14 cellular contexts compared by ENCODE assay signal in the genomic region with DNA sequence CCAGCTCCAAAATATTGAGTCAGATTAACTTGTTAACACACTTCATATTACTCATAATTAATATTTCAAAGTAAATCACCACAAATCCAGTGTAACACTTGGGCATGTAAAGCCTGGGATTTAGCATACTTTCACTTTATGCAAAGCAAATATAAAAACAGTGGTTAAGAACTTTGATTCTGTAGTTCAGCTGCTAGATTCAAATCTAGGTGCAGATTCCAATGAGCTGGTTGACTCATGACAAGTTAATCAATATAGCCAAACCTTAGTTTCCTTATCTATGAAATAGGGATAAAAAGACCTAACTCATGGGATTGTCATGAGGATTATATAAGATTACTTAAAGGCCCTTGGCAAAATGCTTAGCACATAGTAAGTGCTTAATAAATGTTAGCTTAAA. TPM values are rescaled to one million over a fixed set of nuclear protein-coding genes. Genes with fewer than 3 reads are reported as not detected.
DNase-seq lines count a peak whose midpoint lies in the region; ATAC-seq and TF ChIP-seq lines count a peak whose summit lies in the region.
"Had no signal": no experiment of that assay in that cellular context is flagged by ENCODE, and none has a peak within 500 bp of the region (broad histone marks: within the 10 kb centered on the region; RNA-seq: fewer than 3 reads in every experiment).

No MANE protein-coding gene starts in this region.

- H3K4me1 ChIP-seq in cardiac muscle cell (ENCODE audit: low read depth) (peaks cover 76% of the 10 kb centered on the region), right lobe of liver (peaks cover 0 to 8% (median 0%) of the 10 kb centered on the region in 4 donors), urinary bladder (ENCODE audit: insufficient read depth) (no peaks in the 10 kb centered on the region), spleen (peaks cover 0 to 11% (median 0%) of the 10 kb centered on the region in 6 donors), OCI-LY7 (ENCODE audit: insufficient read depth, low read length, poor library complexity, severe bottlenecking) (no peaks in the 10 kb centered on the region)
- H3K4me1 ChIP-seq: BLaER1 had no signal

- no peaks in the 10 kb centered on the region for H4K20me1 ChIP-seq in OCI-LY7 (ENCODE audit: insufficient read depth, low read length)
- H4K20me1 ChIP-seq: BLaER1 had no signal

- H3K4me3 ChIP-seq in cardiac muscle cell: no peak overlapping the region
- H3K4me3 ChIP-seq in right lobe of liver: no peak overlapping the region
- H3K4me3 ChIP-seq in urinary bladder (ENCODE audit: low read depth, low read length): no peak overlapping the region
- no peak overlapping the region for H3K4me3 ChIP-seq in spleen
- no peak overlapping the region for H3K4me3 ChIP-seq in OCI-LY7 (ENCODE audit: low read depth, low read length, poor library complexity, severe bottlenecking)
- H3K4me3 ChIP-seq: BLaER1 had no signal

- intact Hi-C loops in left cardiac atrium (cut with DNase I): no loop called here
- intact Hi-C loops in right lobe of liver (cut with DNase I): no loop called here
- intact Hi-C loops in spleen (cut with DNase I; ENCODE audit: low total_unique reads): no loop called here
- intact Hi-C loops in OCI-LY7 (cut with micrococcal nuclease; ENCODE audit: unreplicated experiment): no loop called here

- ATAC-seq in left cardiac atrium (no peak), WTC11 (no peak), right lobe of liver (peak; percentile 65 to 88 (median 70))

- no peaks in the 10 kb centered on the region for H3K79me2 ChIP-seq in OCI-LY7 (ENCODE audit: insufficient read depth, low read depth, low read length)

- H3K27ac ChIP-seq in cardiac muscle cell (peak overlapping the region; percentile 95), right lobe of liver (no peak overlapping the region), urinary bladder (ENCODE audit: low read depth) (peak overlapping the region; percentile 23), spleen (no peak overlapping the region), OCI-LY7 (ENCODE audit: low read depth, low read length, poor library complexity, severe bottlenecking) (no peak overlapping the region)
- H3K27ac ChIP-seq: BLaER1 had no signal

- TF ChIP-seq POLR2A in right lobe of liver (IDR thresholded peaks at IDR 0.05) (no peak), spleen (IDR thresholded peaks at IDR 0.05) (no peak)

- no peak overlapping the region for H2AFZ ChIP-seq in OCI-LY7 (ENCODE audit: low read length)

- H3K27me3 ChIP-seq in cardiac muscle cell (no peaks in the 10 kb centered on the region), right lobe of liver (no peaks in the 10 kb centered on the region), spleen (replicated peaks in 1 of 7) (no peaks in the 10 kb centered on the region)
- H3K27me3 ChIP-seq: BLaER1 had no signal

- DNase-seq in cardiac muscle cell (ENCODE audit: low read depth in 1 of 2, low spot score in 1 of 2) (no peak), left cardiac atrium (no peak), WTC11 (ENCODE audit: low spot score) (no peak), right lobe of liver (no peak), spleen (no peak), OCI-LY7 (ENCODE audit: low spot score) (no peak)
- DNase-seq: 8988T; CD4-positive, alpha-beta memory T cell; DMS79 treated with DMSO at 0.1 percent for 48 hours; GF-D8; H9 had no signal

- BruUV-seq in OCI-LY7 (replicated peaks; lab: Mats Ljungman, UMichigan): no TSS peak

- H3K9me3 Mint-ChIP-seq in WTC11: peaks cover 8% of the 10 kb centered on the region
- H3K9me3 Mint-ChIP-seq: H9 had no signal

- H3K4me2 ChIP-seq in OCI-LY7 (ENCODE audit: low read length): no peak overlapping the region
- H3K4me2 ChIP-seq: BLaER1 had no signal

- H3K9me3 ChIP-seq in cardiac muscle cell (ENCODE audit: low read depth) (no peaks in the 10 kb centered on the region), right lobe of liver (no peaks in the 10 kb centered on the region), spleen (no peaks in the 10 kb centered on the region), OCI-LY7 (ENCODE audit: low read length) (no peaks in the 10 kb centered on the region)
- H3K9me3 ChIP-seq: BLaER1 had no signal

- POLR2A ChIA-PET in WTC11 (lab: Charles Lee): no interaction called here
- POLR2A ChIA-PET in OCI-LY7 (lab: Charles Lee): no interaction called here

- H3K36me3 ChIP-seq in cardiac muscle cell: no peaks in the 10 kb centered on the region
- no peaks in the 10 kb centered on the region for H3K36me3 ChIP-seq in right lobe of liver
- peaks cover 2% of the 10 kb centered on the region for H3K36me3 ChIP-seq in urinary bladder (ENCODE audit: insufficient read depth)
- no peaks in the 10 kb centered on the region for H3K36me3 ChIP-seq in spleen
- H3K36me3 ChIP-seq in OCI-LY7 (ENCODE audit: insufficient read depth, low read length): no peaks in the 10 kb centered on the region
- H3K36me3 ChIP-seq: BLaER1 had no signal

- H3K4me1 Mint-ChIP-seq in WTC11: peaks cover 60% of the 10 kb centered on the region
- H3K4me1 Mint-ChIP-seq: CD14-positive monocyte; CD4-positive, alpha-beta memory T cell had no signal

- peak overlapping the region; percentile 69; the same call in 1 of the 2 replicates for H3K27ac Mint-ChIP-seq in WTC11
- H3K27ac Mint-ChIP-seq: CD14-positive monocyte; CD4-positive, alpha-beta memory T cell had no signal

- peaks cover 4% of the 10 kb centered on the region for H3K36me3 Mint-ChIP-seq in WTC11
- H3K36me3 Mint-ChIP-seq: CD14-positive monocyte; CD4-positive, alpha-beta memory T cell had no signal

- no peak for TF ChIP-seq CTCF in cardiac muscle cell (IDR thresholded peaks at IDR 0.05; ENCODE audit: low read depth, low read length)
- TF ChIP-seq CTCF in WTC11 (IDR thresholded peaks at IDR 0.05): no peak
- TF ChIP-seq CTCF in right lobe of liver (IDR thresholded peaks at IDR 0.05): no peak
- no peak for TF ChIP-seq CTCF in spleen (IDR thresholded peaks at IDR 0.05 in 8 of 11, conservative IDR thresholded peaks at IDR 0.05 in 3 of 11)
- TF ChIP-seq CTCF in OCI-LY7 (conservative IDR thresholded peaks at IDR 0.05; ENCODE audit: low read length): no peak

- H3K27me3 Mint-ChIP-seq in WTC11 (ENCODE audit: low read depth): no peaks in the 10 kb centered on the region
- H3K27me3 Mint-ChIP-seq: CD4-positive, alpha-beta memory T cell had no signal

- H3K4me3 Mint-ChIP-seq in WTC11: no peak overlapping the region
- H3K4me3 Mint-ChIP-seq: CD14-positive monocyte; CD4-positive, alpha-beta memory T cell; H9 had no signal

- CTCF ChIA-PET in WTC11 (lab: Charles Lee) (no interaction called here), OCI-LY7 (lab: Charles Lee; ENCODE audit: unreplicated experiment) (no interaction called here)

- H3K9me2 ChIP-seq in OCI-LY7 (ENCODE audit: insufficient read depth, low read length): no peaks in the 10 kb centered on the region

TF ChIP-seq in WTC11, 78 proteins besides CTCF, POLR2A, EP300 and RAD21 (continues in another document):
- no peak for TF ChIP-seq E2F1 (CRISPR knock-in tag; IDR thresholded peaks at IDR 0.05)
- no peak for TF ChIP-seq ERG (CRISPR knock-in tag; IDR thresholded peaks at IDR 0.05)
- no peak for TF ChIP-seq GTF2I (CRISPR knock-in tag; conservative IDR thresholded peaks at IDR 0.05)
- TF ChIP-seq ZNF232 (CRISPR knock-in tag; IDR thresholded peaks at IDR 0.05): no peak
- no peak for TF ChIP-seq ATF2 (CRISPR knock-in tag; IDR thresholded peaks at IDR 0.05; ENCODE audit: borderline replicate concordance, low read depth)

RNA-seq across cellular contexts. Expression of gene ARHGAP42, which starts 45.9 kb away (rescaled TPM):
- total RNA-seq in cardiac muscle cell: 90.9 and 135 TPM in 2 replicates
- polyA plus RNA-seq in cardiac muscle cell: 64.8 and 91.3 TPM in 2 replicates
- 10 to 100 TPM in 1 of 2 donors, 1 to 10 TPM in 1; 9.0 to 12.8 TPM for total RNA-seq in left cardiac atrium
- total RNA-seq in WTC11 (2021): 30.0 to 32.5 TPM (median 31.7 TPM) in 3 replicates
- 10 to 100 TPM in 4 of 6 experiments, 1 to 10 TPM in 2; 8.7 to 15.8 (median 13.1) TPM for total RNA-seq in right lobe of liver
- 51.6 TPM for total RNA-seq in urinary bladder
- 3.0 TPM for polyA plus RNA-seq in urinary bladder
- 10 to 100 TPM; 11.5 to 31.0 (median 21.2) TPM for total RNA-seq in spleen
- polyA plus RNA-seq in spleen: 1 to 10 TPM; 3.5 to 4.3 (median 3.5) TPM
- total RNA-seq in OCI-LY7 (2014; rRNA removed; shearing (Covaris generic)): 0.10 TPM in 1 of 2 replicates, not detected in the other
- total RNA-seq in OCI-LY7 (2022): not detected in 2 replicates
- total RNA-seq: CD4-positive, alpha-beta memory T cell had no signal
- polyA plus RNA-seq: CD14-positive monocyte; CD4-positive, alpha-beta memory T cell had no signal

Comparison
In these comparisons a context has a peak if more than half of its experiments do, and no peak if none do; other contexts are left out.
1. H3K27ac ChIP-seq: peak in cardiac muscle cell (single experiment) and urinary bladder (single experiment); none in right lobe of liver (0 of 3), spleen (0 of 8) and OCI-LY7 (single experiment).
2. ATAC-seq: peak in right lobe of liver (4 of 4); none in left cardiac atrium (0 of 2) and WTC11 (single experiment).
3. RNA of gene ARHGAP42, which starts 45.9 kb away (total RNA-seq): 90.9 to 135 TPM in cardiac muscle cell, 51.6 TPM in urinary bladder (single experiment), 30.0 to 32.5 TPM in WTC11, 11.5 to 31.0 TPM in spleen, 8.7 to 15.8 TPM in right lobe of liver and 9.0 to 12.8 TPM in left cardiac atrium; 0.10 TPM in OCI-LY7; every median in the first group is over 4 times any median in the second.